In the genomic region with DNA sequence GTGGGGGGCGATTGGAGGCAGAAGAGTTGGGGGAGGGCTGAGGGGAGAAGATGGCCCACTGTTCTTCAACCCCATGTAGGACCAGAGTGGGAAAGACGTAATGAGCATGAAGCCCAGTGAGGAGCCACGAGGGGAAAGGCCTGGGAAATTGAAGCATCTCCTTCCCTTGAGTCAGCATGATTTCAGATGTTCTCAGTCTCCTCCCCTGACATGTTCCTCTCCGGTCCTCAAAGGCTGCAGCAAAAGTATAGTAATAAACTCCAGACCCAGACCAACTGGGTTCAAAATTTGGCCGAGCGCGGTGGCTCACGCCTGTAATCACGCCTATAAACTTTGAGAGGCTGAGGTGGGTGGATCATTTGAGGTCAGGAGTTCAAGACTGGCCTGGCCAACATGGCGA, we compare ENCODE assay signal across 11 cellular contexts. TPM values are rescaled to one million over a fixed set of nuclear protein-coding genes. Genes with fewer than 3 reads are reported as not detected.
DNase-seq lines count a peak whose midpoint lies in the region; ATAC-seq and TF ChIP-seq lines count a peak whose summit lies in the region.
"Had no signal": no experiment of that assay in that cellular context is flagged by ENCODE, and none has a peak within 500 bp of the region (broad histone marks: within the 10 kb centered on the region; RNA-seq: fewer than 3 reads in every experiment).

No MANE protein-coding gene starts in this region.

- H3K27ac ChIP-seq in caudate nucleus (ENCODE audit: low read depth, low read length) = no peak overlapping the region

- H3K4me3 Mint-ChIP-seq in natural killer cell (no peak overlapping the region), brain (peak overlapping the region in 1 of 5 experiments; percentile 39), memory B cell (no peak overlapping the region)
- H3K4me3 Mint-ChIP-seq in natural killer cell treated with Interleukin-12 subunit alpha and Interleukin-12 subunit beta and Interleukin-15 and Interleukin-18, amount 100 ng/mL, for 72 hours = no peak overlapping the region

- no peak for ATAC-seq in natural killer cell
- ATAC-seq in natural killer cell treated with Interleukin-12 subunit alpha and Interleukin-12 subunit beta and Interleukin-15 and Interleukin-18, amount 100 ng/mL, for 72 hours = no peak
- no peak for ATAC-seq in memory B cell (ENCODE audit: low read depth)
- ATAC-seq in HG02759 (IDR thresholded peaks at IDR 0.05; ENCODE audit: unreplicated experiment) = no peak

- H3K27me3 Mint-ChIP-seq in natural killer cell (ENCODE audit: low read depth in 2 of 2) = peaks cover 22 to 23% of the 10 kb centered on the region in 2 donors
- peaks cover 20 to 25% of the 10 kb centered on the region in 2 donors for H3K27me3 Mint-ChIP-seq in natural killer cell treated with Interleukin-12 subunit alpha and Interleukin-12 subunit beta and Interleukin-15 and Interleukin-18, amount 100 ng/mL, for 72 hours
- H3K27me3 Mint-ChIP-seq in brain = peaks cover 11% of the 10 kb centered on the region
- peaks cover 9% of the 10 kb centered on the region for H3K27me3 Mint-ChIP-seq in memory B cell

- H3K27ac Mint-ChIP-seq in natural killer cell (peak overlapping the region; percentile 93 to 98), brain (peak overlapping the region in 4 of 5 experiments; percentile 15 to 97 (median 28)), memory B cell (peak overlapping the region; percentile 100)
- no peak overlapping the region for H3K27ac Mint-ChIP-seq in natural killer cell treated with Interleukin-12 subunit alpha and Interleukin-12 subunit beta and Interleukin-15 and Interleukin-18, amount 100 ng/mL, for 72 hours

- no peaks in the 10 kb centered on the region for H3K36me3 Mint-ChIP-seq in natural killer cell
- H3K36me3 Mint-ChIP-seq in natural killer cell treated with Interleukin-12 subunit alpha and Interleukin-12 subunit beta and Interleukin-15 and Interleukin-18, amount 100 ng/mL, for 72 hours = no peaks in the 10 kb centered on the region
- H3K36me3 Mint-ChIP-seq in brain = no peaks in the 10 kb centered on the region
- no peaks in the 10 kb centered on the region for H3K36me3 Mint-ChIP-seq in memory B cell

- H3K4me1 Mint-ChIP-seq in natural killer cell (peaks cover 19 to 50% of the 10 kb centered on the region in 2 donors), brain (peaks cover 81% of the 10 kb centered on the region), memory B cell (peaks cover 34% of the 10 kb centered on the region)
- H3K4me1 Mint-ChIP-seq in natural killer cell treated with Interleukin-12 subunit alpha and Interleukin-12 subunit beta and Interleukin-15 and Interleukin-18, amount 100 ng/mL, for 72 hours (ENCODE audit: low read depth in 2 of 2) = peaks cover 41 to 49% of the 10 kb centered on the region in 2 donors

- H3K9me3 Mint-ChIP-seq in natural killer cell (no peaks in the 10 kb centered on the region), brain (no peaks in the 10 kb centered on the region), memory B cell (no peaks in the 10 kb centered on the region)
- H3K9me3 Mint-ChIP-seq in natural killer cell treated with Interleukin-12 subunit alpha and Interleukin-12 subunit beta and Interleukin-15 and Interleukin-18, amount 100 ng/mL, for 72 hours = no peaks in the 10 kb centered on the region

- TF ChIP-seq CTCF in natural killer cell (IDR thresholded peaks at IDR 0.05) = no peak
- no peak for TF ChIP-seq CTCF in brain (conservative IDR thresholded peaks at IDR 0.05)

- intact Hi-C loops in natural killer cell (cut with micrococcal nuclease) = no loop called here

- DNase-seq in natural killer cell (no peak), memory B cell (ENCODE audit: low spot score in 2 of 2) (no peak), caudate nucleus (lab: John Stamatoyannopoulos, UW) (no peak), kidney tubule cell (ENCODE audit: low spot score) (no peak)
- no peak for DNase-seq in natural killer cell treated with Interleukin-12 subunit alpha and Interleukin-12 subunit beta and Interleukin-15 and Interleukin-18, amount 100 ng/mL, for 72 hours (ENCODE audit: low spot score)
- DNase-seq in NK-92 treated with Interleukin-12 subunit alpha and Interleukin-12 subunit beta, amount 100 ng/mL, for 24 hours (lab: John Stamatoyannopoulos, UW) = no peak
- DNase-seq: EL had no signal

RNA-seq across cellular contexts. Expression of a gene that starts 1.9 kb away (rescaled TPM):
- 10 to 100 TPM; 44.9 to 61.5 (median 56.4) TPM for total RNA-seq in natural killer cell
- total RNA-seq in natural killer cell treated with Interleukin-12 subunit alpha and Interleukin-12 subunit beta and Interleukin-15 and Interleukin-18, amount 100 ng/mL, for 72 hours = 10 to 100 TPM; 24.1 to 26.1 TPM
- 10.8 TPM for polyA plus RNA-seq in brain (ENCODE audit: insufficient read depth, low read depth, low replicate concordance)

RNA-seq across cellular contexts. Expression of a gene that starts 3.0 kb away (rescaled TPM):
- total RNA-seq in natural killer cell = not detected
- total RNA-seq in natural killer cell treated with Interleukin-12 subunit alpha and Interleukin-12 subunit beta and Interleukin-15 and Interleukin-18, amount 100 ng/mL, for 72 hours = not detected
- 45.5 TPM for polyA plus RNA-seq in brain (ENCODE audit: insufficient read depth, low read depth, low replicate concordance)
- total RNA-seq: Caco-2, HT-29 had no signal

RNA-seq across cellular contexts. Expression of a gene that starts 9.9 kb away (rescaled TPM):
- total RNA-seq in natural killer cell = 10 to 100 TPM; 20.9 to 27.7 (median 26.8) TPM
- 10 to 100 TPM; 34.6 to 39.4 TPM for total RNA-seq in natural killer cell treated with Interleukin-12 subunit alpha and Interleukin-12 subunit beta and Interleukin-15 and Interleukin-18, amount 100 ng/mL, for 72 hours
- 68.7 TPM for polyA plus RNA-seq in brain (ENCODE audit: insufficient read depth, low read depth, low replicate concordance)

RNA-seq across cellular contexts. Expression of a gene that starts 20.4 kb away (rescaled TPM):
- total RNA-seq in natural killer cell = 100 to 1,000 TPM; 256 to 372 (median 308) TPM
- 1,000 to 10,000 TPM; 1,035 to 1,696 TPM for total RNA-seq in natural killer cell treated with Interleukin-12 subunit alpha and Interleukin-12 subunit beta and Interleukin-15 and Interleukin-18, amount 100 ng/mL, for 72 hours
- 1,424 TPM for polyA plus RNA-seq in brain (ENCODE audit: insufficient read depth, low read depth, low replicate concordance)

RNA-seq across cellular contexts. Expression of a gene that starts 43.9 kb away (rescaled TPM):
- 1 to 10 TPM; 2.2 to 5.5 (median 5.2) TPM for total RNA-seq in natural killer cell
- 10 to 100 TPM; 25.1 to 95.6 TPM for total RNA-seq in natural killer cell treated with Interleukin-12 subunit alpha and Interleukin-12 subunit beta and Interleukin-15 and Interleukin-18, amount 100 ng/mL, for 72 hours
- polyA plus RNA-seq in brain (ENCODE audit: insufficient read depth, low read depth, low replicate concordance) = 35.6 TPM

Comparison
In these comparisons a context has a peak if more than half of its experiments do, and no peak if none do; other contexts are left out.
1. H3K27ac Mint-ChIP-seq: peak in natural killer cell (2 of 2), brain (4 of 5) and memory B cell (single experiment); none in natural killer cell treated with Interleukin-12 subunit alpha and Interleukin-12 subunit beta and Interleukin-15 and Interleukin-18, amount 100 ng/mL, for 72 hours (0 of 2).